ENCODE assay signal across 8 cellular contexts in the genomic region with DNA sequence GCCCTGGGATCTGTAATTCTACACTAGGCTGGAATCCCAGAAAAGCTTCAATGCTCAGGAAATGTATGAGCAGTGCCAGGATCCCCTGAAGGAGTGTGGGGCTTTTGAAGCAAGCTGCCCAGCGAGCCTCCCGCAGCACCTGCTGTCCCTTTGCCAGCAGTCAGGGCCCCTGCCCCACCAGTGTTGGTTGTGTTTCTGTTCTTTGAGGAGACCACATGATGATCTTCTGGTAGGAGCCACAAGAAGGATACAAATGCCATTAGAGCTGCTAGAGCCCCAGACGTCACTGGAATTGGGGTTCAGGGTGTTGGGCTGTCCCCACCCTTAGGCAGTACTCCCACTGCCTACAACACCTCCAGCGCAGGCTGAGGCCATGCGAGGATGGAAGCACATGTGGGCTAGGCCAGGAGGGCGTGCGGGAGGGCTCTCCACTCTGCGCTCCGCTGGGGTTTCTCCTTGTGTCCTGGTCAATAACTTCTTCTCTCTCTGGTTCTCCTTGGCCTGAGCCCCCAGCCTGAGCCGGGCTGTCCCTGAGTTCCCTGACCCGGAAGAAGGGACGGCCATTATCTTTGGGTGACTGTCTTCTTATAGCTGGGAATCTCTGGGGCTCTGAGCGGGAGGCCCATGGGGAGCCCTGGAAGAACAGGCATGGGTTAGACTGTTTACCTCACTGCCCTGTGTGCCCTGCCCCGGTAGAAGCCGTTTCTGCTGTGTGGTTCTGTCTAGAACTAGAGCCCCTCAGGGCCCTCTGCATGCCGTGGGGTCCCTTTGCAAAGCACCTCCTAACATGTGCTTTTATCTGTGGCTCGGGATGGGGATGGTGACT.
DNase-seq lines count a peak whose midpoint lies in the region; ATAC-seq lines count a peak whose summit lies in the region.

No MANE protein-coding gene starts in this region.

- no peaks in the 10 kb centered on the region for H3K9me3 Mint-ChIP-seq in T-helper 1 cell treated with Interleukin-12 subunit alpha and Interleukin-12 subunit beta and Interleukin-4 antibody, amounts not matched to agents 30 μg/mL and 1 μg/mL, for 36 hours
- H3K9me3 Mint-ChIP-seq in activated T-helper 17 cell treated with anti-CD3 and anti-CD28 coated beads, Interleukin-2, amount 50 U/mL, for 72 hours, result no peaks in the 10 kb centered on the region
- no peaks in the 10 kb centered on the region for H3K9me3 Mint-ChIP-seq in stimulated activated naive CD8-positive, alpha-beta T cell treated with anti-CD3 and anti-CD28 coated beads, Interleukin-15, Interleukin-2, amounts not matched to agents 100 ng/mL and 50 ng/mL, for 24 hours

- H3K36me3 Mint-ChIP-seq in T-helper 1 cell treated with Interleukin-12 subunit alpha and Interleukin-12 subunit beta and Interleukin-4 antibody, amounts not matched to agents 30 μg/mL and 1 μg/mL, for 36 hours (ENCODE audit: low read depth), result peaks cover 12% of the 10 kb centered on the region
- H3K36me3 Mint-ChIP-seq in activated T-helper 17 cell treated with anti-CD3 and anti-CD28 coated beads, Interleukin-2, amount 50 U/mL, for 72 hours (ENCODE audit: low read depth), result peaks cover 95% of the 10 kb centered on the region
- H3K36me3 Mint-ChIP-seq in stimulated activated naive CD8-positive, alpha-beta T cell treated with anti-CD3 and anti-CD28 coated beads, Interleukin-15, Interleukin-2, amounts not matched to agents 100 ng/mL and 50 ng/mL, for 24 hours (ENCODE audit: low read depth), result peaks cover 44% of the 10 kb centered on the region

- DNase-seq in T-helper 1 cell (no peak), left lobe of liver (ENCODE audit: low spot score) (peak; percentile 32), HPDE6-E6E7 (ENCODE audit: extremely low spot score) (no peak), HUDEP-2 (lab: John Stamatoyannopoulos, UW; ENCODE audit: unreplicated experiment in 76 of 76) (no peak)

- no peak for ATAC-seq in activated T-helper 17 cell treated with anti-CD3 and anti-CD28 coated beads, Interleukin-2, amount 50 U/mL, for 72 hours (replicated peaks)
- ATAC-seq in left lobe of liver, result no peak
- no peak for ATAC-seq in HG02885 (IDR thresholded peaks at IDR 0.05; ENCODE audit: poor library complexity, unreplicated experiment)

- H3K4me1 Mint-ChIP-seq in T-helper 1 cell treated with Interleukin-12 subunit alpha and Interleukin-12 subunit beta and Interleukin-4 antibody, amounts not matched to agents 30 μg/mL and 1 μg/mL, for 36 hours (ENCODE audit: low read depth), result peaks cover 82% of the 10 kb centered on the region
- H3K4me1 Mint-ChIP-seq in activated T-helper 17 cell treated with anti-CD3 and anti-CD28 coated beads, Interleukin-2, amount 50 U/mL, for 72 hours, result peaks cover 69% of the 10 kb centered on the region
- peaks cover 98% of the 10 kb centered on the region for H3K4me1 Mint-ChIP-seq in stimulated activated naive CD8-positive, alpha-beta T cell treated with anti-CD3 and anti-CD28 coated beads, Interleukin-15, Interleukin-2, amounts not matched to agents 100 ng/mL and 50 ng/mL, for 24 hours (ENCODE audit: low read depth)

- H3K4me3 Mint-ChIP-seq in T-helper 1 cell treated with Interleukin-12 subunit alpha and Interleukin-12 subunit beta and Interleukin-4 antibody, amounts not matched to agents 30 μg/mL and 1 μg/mL, for 36 hours, result peak overlapping the region; percentile 47
- H3K4me3 Mint-ChIP-seq in activated T-helper 17 cell treated with anti-CD3 and anti-CD28 coated beads, Interleukin-2, amount 50 U/mL, for 72 hours, result peak overlapping the region; percentile 100
- peak overlapping the region; percentile 74 for H3K4me3 Mint-ChIP-seq in stimulated activated naive CD8-positive, alpha-beta T cell treated with anti-CD3 and anti-CD28 coated beads, Interleukin-15, Interleukin-2, amounts not matched to agents 100 ng/mL and 50 ng/mL, for 24 hours

- no peaks in the 10 kb centered on the region for H3K27me3 Mint-ChIP-seq in T-helper 1 cell treated with Interleukin-12 subunit alpha and Interleukin-12 subunit beta and Interleukin-4 antibody, amounts not matched to agents 30 μg/mL and 1 μg/mL, for 36 hours (ENCODE audit: low read depth)
- no peaks in the 10 kb centered on the region for H3K27me3 Mint-ChIP-seq in activated T-helper 17 cell treated with anti-CD3 and anti-CD28 coated beads, Interleukin-2, amount 50 U/mL, for 72 hours
- no peaks in the 10 kb centered on the region for H3K27me3 Mint-ChIP-seq in stimulated activated naive CD8-positive, alpha-beta T cell treated with anti-CD3 and anti-CD28 coated beads, Interleukin-15, Interleukin-2, amounts not matched to agents 100 ng/mL and 50 ng/mL, for 24 hours

- peak overlapping the region; percentile 92 for H3K27ac Mint-ChIP-seq in T-helper 1 cell treated with Interleukin-12 subunit alpha and Interleukin-12 subunit beta and Interleukin-4 antibody, amounts not matched to agents 30 μg/mL and 1 μg/mL, for 36 hours
- H3K27ac Mint-ChIP-seq in activated T-helper 17 cell treated with anti-CD3 and anti-CD28 coated beads, Interleukin-2, amount 50 U/mL, for 72 hours, result peak overlapping the region; percentile 99
- peak overlapping the region; percentile 94 for H3K27ac Mint-ChIP-seq in stimulated activated naive CD8-positive, alpha-beta T cell treated with anti-CD3 and anti-CD28 coated beads, Interleukin-15, Interleukin-2, amounts not matched to agents 100 ng/mL and 50 ng/mL, for 24 hours

Comparison
In these comparisons a context has a peak if more than half of its experiments do, and no peak if none do; other contexts are left out.
1. H3K4me3 Mint-ChIP-seq: peak in every context shown above with its lines; median percentile 100 in activated T-helper 17 cell treated with anti-CD3 and anti-CD28 coated beads, Interleukin-2, amount 50 U/mL, for 72 hours; 74 in stimulated activated naive CD8-positive, alpha-beta T cell treated with anti-CD3 and anti-CD28 coated beads, Interleukin-15, Interleukin-2, amounts not matched to agents 100 ng/mL and 50 ng/mL, for 24 hours; 47 in T-helper 1 cell treated with Interleukin-12 subunit alpha and Interleukin-12 subunit beta and Interleukin-4 antibody, amounts not matched to agents 30 μg/mL and 1 μg/mL, for 36 hours.